In the genomic region with DNA sequence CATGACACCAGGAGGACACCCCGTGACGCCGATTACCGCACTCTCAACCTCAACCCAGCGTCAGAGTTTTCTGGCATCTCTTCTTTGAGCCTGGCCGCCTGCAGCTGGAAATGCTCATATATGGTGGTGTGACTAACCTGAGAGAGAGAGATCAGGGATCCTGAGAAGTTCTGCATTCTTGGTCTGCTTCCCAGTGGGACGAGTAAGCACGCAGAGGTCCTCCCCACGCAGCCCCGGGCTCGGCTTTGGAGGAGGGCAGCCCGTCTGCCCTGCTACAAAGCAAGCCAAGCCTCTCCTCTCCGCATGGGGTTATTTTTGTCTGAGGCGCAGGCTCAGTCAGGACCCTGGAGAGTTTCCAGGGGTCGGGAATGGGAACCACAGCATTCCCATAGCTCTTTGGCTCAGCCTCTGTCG, we compare ENCODE assay signal across 9 cellular contexts. TPM values are rescaled to one million over a fixed set of nuclear protein-coding genes. Genes with fewer than 3 reads are reported as not detected.
DNase-seq lines count a peak whose midpoint lies in the region; TF ChIP-seq lines count a peak whose summit lies in the region.
"Had no signal": no experiment of that assay in that cellular context is flagged by ENCODE, and none has a peak within 500 bp of the region (broad histone marks: within the 10 kb centered on the region; RNA-seq: fewer than 3 reads in every experiment).

No MANE protein-coding gene starts in this region.

- H3K27me3 ChIP-seq in sigmoid colon: no peaks in the 10 kb centered on the region

- in situ Hi-C loops in astrocyte of the spinal cord (cut with HindIII; ENCODE audit: low sequenced_read_pairs): no loop called here

- no peaks in the 10 kb centered on the region for H3K9me3 ChIP-seq in sigmoid colon

- H3K4me3 ChIP-seq in astrocyte of the spinal cord (ENCODE audit: low read depth, low read length): no peak overlapping the region
- no peak overlapping the region for H3K4me3 ChIP-seq in sigmoid colon

- DNase-seq in GM04503 (ENCODE audit: low read depth): peak; percentile 100
- peak; percentile 100 for DNase-seq in astrocyte of the spinal cord (ENCODE audit: low read depth, low spot score)
- peak; percentile 99 for DNase-seq in hepatic stellate cell (ENCODE audit: low spot score)
- peak; percentile 98 for DNase-seq in sigmoid colon
- no peak for DNase-seq in SK-N-DZ (ENCODE audit: low spot score)
- no peak for DNase-seq in cerebellum (ENCODE audit: low spot score)
- no peak for DNase-seq in NCI-H526 (lab: John Stamatoyannopoulos, UW)
- DNase-seq in NCI-H526 treated with DMSO at 0.1 percent for 48 hours (lab: John Stamatoyannopoulos, UW): no peak
- DNase-seq: activated naive CD8-positive, alpha-beta T cell treated with anti-CD3 and anti-CD28 coated beads, Interleukin-2, amount 10 ng/mL, durations not matched to agents 7 days and 5 days had no signal

- TF ChIP-seq POLR2A in sigmoid colon (IDR thresholded peaks at IDR 0.05): peak in 1 of 2 donors; percentile 11

- H3K4me1 ChIP-seq in sigmoid colon: peaks cover 0 to 88% (median 82%) of the 10 kb centered on the region in 4 donors

- TF ChIP-seq EP300 in sigmoid colon (IDR thresholded peaks at IDR 0.05): peak; percentile 99 to 100 (median 99)

- WGBS in sigmoid colon, 2 donors: 39 to 76% methylated on average over 16 of the region's 16 CpGs

- peak overlapping the region; percentile 96 to 100 (median 98) for H3K27ac ChIP-seq in sigmoid colon

- intact Hi-C loops in sigmoid colon (cut with DNase I): no loop called here

- no peak for TF ChIP-seq CTCF in astrocyte of the spinal cord (IDR thresholded peaks at IDR 0.05; ENCODE audit: low read depth, low read length)
- TF ChIP-seq CTCF in sigmoid colon (IDR thresholded peaks at IDR 0.05): no peak

- H3K36me3 ChIP-seq in sigmoid colon: peaks cover 18 to 45% (median 25%) of the 10 kb centered on the region in 4 donors

RNA-seq across cellular contexts. Expression of gene CRISPLD2, which starts 16.5 kb away (rescaled TPM):
- total RNA-seq in sigmoid colon: 100 to 1,000 TPM; 140 to 545 (median 260) TPM
- polyA plus RNA-seq in sigmoid colon: 10 to 100 TPM in 1 of 3 donors, 1 to 10 TPM in 2; 3.0 to 27.3 (median 6.0) TPM
- polyA plus RNA-seq in SK-N-DZ (2014; cell fraction: cytosol; rRNA removed): 0.12 TPM in 1 of 2 replicates, not detected in the other
- polyA plus RNA-seq in SK-N-DZ (2014; cell fraction: nucleus; rRNA removed): not detected in 2 replicates
- total RNA-seq in cerebellum: 4.8 TPM

Comparison
In these comparisons a context has a peak if more than half of its experiments do, and no peak if none do; other contexts are left out.
1. DNase-seq: peak in GM04503 (single experiment), astrocyte of the spinal cord (single experiment), hepatic stellate cell (single experiment) and sigmoid colon (single experiment); none in SK-N-DZ (single experiment), cerebellum (single experiment), NCI-H526 (0 of 2) and NCI-H526 treated with DMSO at 0.1 percent for 48 hours (single experiment).
2. RNA of gene CRISPLD2, which starts 16.5 kb away (total RNA-seq): 140 to 545 TPM in sigmoid colon; 4.8 TPM in cerebellum (single experiment); every median in the first group is over 10 times any median in the second.